In the genomic region with DNA sequence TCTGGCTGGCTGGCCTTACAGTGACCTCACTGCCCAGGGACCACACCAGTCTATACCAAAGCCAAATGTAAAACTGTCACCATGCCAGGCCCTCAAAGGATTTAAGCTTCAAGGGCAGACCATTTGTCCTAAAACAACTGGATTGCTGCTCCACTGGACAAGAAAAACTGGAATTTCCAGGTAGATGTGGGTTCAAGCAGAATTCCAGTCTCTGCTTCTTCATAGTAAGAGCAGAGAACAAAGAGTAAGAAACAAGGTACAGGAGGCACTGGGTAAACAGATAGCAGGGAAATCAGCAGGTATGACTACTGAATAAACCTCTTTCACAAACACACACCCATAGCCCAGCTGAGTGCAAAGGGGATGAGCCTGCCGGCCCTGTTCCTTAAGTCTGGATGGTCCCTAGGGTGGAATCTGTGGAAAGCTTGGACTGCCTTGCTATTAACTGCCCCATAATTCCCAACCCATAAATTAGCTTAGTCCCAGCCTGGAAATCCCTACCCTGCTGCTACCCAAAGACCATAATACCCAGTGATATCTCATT, we compare ENCODE assay signal across 8 cellular contexts. TPM values are rescaled to one million over a fixed set of nuclear protein-coding genes. Genes with fewer than 3 reads are reported as not detected.
DNase-seq lines count a peak whose midpoint lies in the region; ATAC-seq and TF ChIP-seq lines count a peak whose summit lies in the region.

No MANE protein-coding gene starts in this region.

- DNase-seq in activated CD4-positive, alpha-beta T cell treated with anti-CD3 and anti-CD28 coated beads, Interleukin-2, amount 10 ng/mL, durations not matched to agents 24 days and 14 days: no peak
- DNase-seq in activated CD4-positive, alpha-beta T cell treated with anti-CD3 and anti-CD28 coated beads, Interleukin-2, amount 50 U/mL, for 1 hour: no peak
- DNase-seq in activated B cell treated with CpG ODN at 0.5 μM for 24 hours (no peak), left lung (no peak), thyroid gland (peak; percentile 92 to 94), occipital lobe (lab: John Stamatoyannopoulos, UW) (no peak)
- no peak for DNase-seq in activated CD4-positive, CD25-positive, alpha-beta regulatory T cell (lab: John Stamatoyannopoulos, UW)

- no peaks in the 10 kb centered on the region for H3K9me3 ChIP-seq in left lung
- no peaks in the 10 kb centered on the region for H3K9me3 ChIP-seq in thyroid gland

- CTCF ChIA-PET in activated B cell treated with CpG ODN at 0.5 μM for 24 hours (lab: Charles Lee): interaction anchor here (1.0 to 3.0 kb wide), 6 partner anchors 7 to 64 kb away, joined by 3 to 9 read pairs (median 6); no protein-coding TSS in a partner anchor

- TF ChIP-seq CTCF in activated B cell treated with CpG ODN at 0.5 μM for 24 hours (IDR thresholded peaks at IDR 0.05) (no peak), left lung (IDR thresholded peaks at IDR 0.05) (no peak), thyroid gland (IDR thresholded peaks at IDR 0.05) (no peak)

- H3K4me3 ChIP-seq in left lung: peak overlapping the region in 1 of 2 donors; percentile 3
- H3K4me3 ChIP-seq in thyroid gland (replicated peaks in 1 of 3): peak overlapping the region in 1 of 3 donors; percentile 12

- WGBS in thyroid gland, 2 donors: 0% methylated on average over 1 of the region's 1 CpG

- intact Hi-C loops in activated CD4-positive, alpha-beta T cell treated with anti-CD3 and anti-CD28 coated beads, Interleukin-2, amount 10 ng/mL, durations not matched to agents 24 days and 14 days (cut with micrococcal nuclease): loop anchor here (2.0 kb wide), 1 partner anchor 19 kb away; no protein-coding TSS in a partner anchor
- intact Hi-C loops in activated B cell treated with CpG ODN at 0.5 μM for 24 hours (cut with micrococcal nuclease) (loop anchor here (1.0 to 10.0 kb wide), 2 partner anchors 8 to 607 kb away; a partner anchor contains a TSS), left lung (cut with DNase I) (no loop called here), thyroid gland (cut with DNase I) (no loop called here)

- peaks cover 19% of the 10 kb centered on the region for H3K36me3 Mint-ChIP-seq in activated CD4-positive, alpha-beta T cell treated with anti-CD3 and anti-CD28 coated beads, Interleukin-2, amount 10 ng/mL, durations not matched to agents 24 days and 14 days (ENCODE audit: low read depth)
- peaks cover 35% of the 10 kb centered on the region for H3K36me3 Mint-ChIP-seq in activated B cell treated with CpG ODN at 0.5 μM for 24 hours (ENCODE audit: low read depth)

- H3K4me1 Mint-ChIP-seq in activated CD4-positive, alpha-beta T cell treated with anti-CD3 and anti-CD28 coated beads, Interleukin-2, amount 10 ng/mL, durations not matched to agents 24 days and 14 days: peaks cover 83% of the 10 kb centered on the region
- peaks cover 90% of the 10 kb centered on the region for H3K4me1 Mint-ChIP-seq in activated B cell treated with CpG ODN at 0.5 μM for 24 hours

- H3K4me1 ChIP-seq in left lung (peaks cover 76 to 95% of the 10 kb centered on the region in 2 donors), thyroid gland (peaks cover 78 to 81% of the 10 kb centered on the region in 2 donors)

- POLR2A ChIA-PET in activated B cell treated with CpG ODN at 0.5 μM for 24 hours (lab: Charles Lee): interaction anchor here (0.9 to 18.9 kb wide), 7 partner anchors 16 to 137 kb away, joined by 3 to 593 read pairs (median 5); a partner anchor contains a TSS

- H3K9me3 Mint-ChIP-seq in activated CD4-positive, alpha-beta T cell treated with anti-CD3 and anti-CD28 coated beads, Interleukin-2, amount 10 ng/mL, durations not matched to agents 24 days and 14 days: no peaks in the 10 kb centered on the region
- H3K9me3 Mint-ChIP-seq in activated B cell treated with CpG ODN at 0.5 μM for 24 hours: no peaks in the 10 kb centered on the region

- peak overlapping the region; percentile 96 for H3K27ac Mint-ChIP-seq in activated CD4-positive, alpha-beta T cell treated with anti-CD3 and anti-CD28 coated beads, Interleukin-2, amount 10 ng/mL, durations not matched to agents 24 days and 14 days
- peak overlapping the region; percentile 95 for H3K27ac Mint-ChIP-seq in activated B cell treated with CpG ODN at 0.5 μM for 24 hours

- H3K36me3 ChIP-seq in left lung (no peaks in the 10 kb centered on the region), thyroid gland (no peaks in the 10 kb centered on the region)

- H3K27me3 ChIP-seq in left lung (no peaks in the 10 kb centered on the region), thyroid gland (no peaks in the 10 kb centered on the region)

- no peaks in the 10 kb centered on the region for H3K27me3 Mint-ChIP-seq in activated CD4-positive, alpha-beta T cell treated with anti-CD3 and anti-CD28 coated beads, Interleukin-2, amount 10 ng/mL, durations not matched to agents 24 days and 14 days
- H3K27me3 Mint-ChIP-seq in activated B cell treated with CpG ODN at 0.5 μM for 24 hours: no peaks in the 10 kb centered on the region

- no peak for ATAC-seq in activated B cell treated with CpG ODN at 0.5 μM for 24 hours (ENCODE audit: low read depth)
- ATAC-seq in left lung: peak; percentile 42
- no peak for ATAC-seq in GM18498 (IDR thresholded peaks at IDR 0.05; ENCODE audit: unreplicated experiment)

- H3K27ac ChIP-seq in left lung (peak overlapping the region; percentile 98 to 99), thyroid gland (peak overlapping the region; percentile 98 to 99 (median 99))

- TF ChIP-seq POLR2A in thyroid gland (IDR thresholded peaks at IDR 0.05): peak in 1 of 2 donors; percentile 50

- peak overlapping the region; percentile 80 for H3K4me3 Mint-ChIP-seq in activated CD4-positive, alpha-beta T cell treated with anti-CD3 and anti-CD28 coated beads, Interleukin-2, amount 10 ng/mL, durations not matched to agents 24 days and 14 days
- peak overlapping the region; percentile 97 for H3K4me3 Mint-ChIP-seq in activated B cell treated with CpG ODN at 0.5 μM for 24 hours

RNA-seq across cellular contexts. Expression of a gene that starts 5.5 kb away (rescaled TPM):
- total RNA-seq in activated CD4-positive, alpha-beta T cell treated with anti-CD3 and anti-CD28 coated beads, Interleukin-2, amount 10 ng/mL, durations not matched to agents 24 days and 14 days: 53.8 and 55.7 TPM in 2 replicates
- total RNA-seq in activated B cell treated with CpG ODN at 0.5 μM for 24 hours (111 and 118 TPM in 2 replicates), left lung (100 to 1,000 TPM in 1 of 2 donors, 10 to 100 TPM in 1; 83.6 to 107 TPM), thyroid gland (100 to 1,000 TPM in 3 of 4 donors, 10 to 100 TPM in 1; 88.3 to 119 (median 103) TPM), occipital lobe (1.2 TPM)

Comparison
In these comparisons a context has a peak if more than half of its experiments do, and no peak if none do; other contexts are left out.
1. DNase-seq: peak in thyroid gland (2 of 2); none in activated CD4-positive, alpha-beta T cell treated with anti-CD3 and anti-CD28 coated beads, Interleukin-2, amount 10 ng/mL, durations not matched to agents 24 days and 14 days (single experiment), activated CD4-positive, alpha-beta T cell treated with anti-CD3 and anti-CD28 coated beads, Interleukin-2, amount 50 U/mL, for 1 hour (single experiment), activated B cell treated with CpG ODN at 0.5 μM for 24 hours (single experiment), left lung (0 of 2), activated CD4-positive, CD25-positive, alpha-beta regulatory T cell (0 of 4) and occipital lobe (single experiment).
2. RNA of a gene that starts 5.5 kb away (total RNA-seq): 111 to 118 TPM in activated B cell treated with CpG ODN at 0.5 μM for 24 hours, 83.6 to 107 TPM in left lung, 88.3 to 119 TPM in thyroid gland and 53.8 to 55.7 TPM in activated CD4-positive, alpha-beta T cell treated with anti-CD3 and anti-CD28 coated beads, Interleukin-2, amount 10 ng/mL, durations not matched to agents 24 days and 14 days; 1.2 TPM in occipital lobe (single experiment); every median in the first group is over 10 times any median in the second.
3. intact Hi-C loops: an anchor here in activated CD4-positive, alpha-beta T cell treated with anti-CD3 and anti-CD28 coated beads, Interleukin-2, amount 10 ng/mL, durations not matched to agents 24 days and 14 days (2.0 kb wide) and activated B cell treated with CpG ODN at 0.5 μM for 24 hours (1.0 to 10.0 kb wide); none called in left lung and thyroid gland.